In the genomic region with DNA sequence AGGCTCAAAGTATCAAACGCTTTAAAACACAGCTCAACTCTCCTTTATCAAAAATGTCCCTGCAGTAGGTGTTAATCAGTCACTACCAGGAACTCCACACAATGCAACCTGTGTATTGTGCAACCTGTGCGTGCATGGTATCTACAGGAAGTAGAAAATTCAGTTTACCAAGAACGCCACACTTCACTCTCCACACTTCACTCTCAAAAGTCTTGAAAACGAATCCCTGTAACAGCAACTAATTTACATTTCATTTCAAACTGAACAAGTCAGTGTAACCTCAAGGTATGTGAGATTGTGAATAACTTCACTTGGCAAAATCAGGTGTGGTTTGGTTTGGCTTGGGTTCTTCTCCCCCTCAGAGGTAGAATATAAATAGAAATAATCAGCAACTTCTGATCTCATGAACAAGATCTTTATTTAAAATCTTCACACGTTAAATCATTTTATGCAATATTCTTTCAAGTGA, we compare ENCODE assay signal across 9 cellular contexts. TPM values are rescaled to one million over a fixed set of nuclear protein-coding genes. Genes with fewer than 3 reads are reported as not detected.
DNase-seq lines count a peak whose midpoint lies in the region; ATAC-seq, FAIRE-seq and TF ChIP-seq lines count a peak whose summit lies in the region.
"Had no signal": no experiment of that assay in that cellular context is flagged by ENCODE, and none has a peak within 500 bp of the region (broad histone marks: within the 10 kb centered on the region; RNA-seq: fewer than 3 reads in every experiment).

No MANE protein-coding gene starts in this region.

- FAIRE-seq in frontal cortex (lab: Jason Lieb, UNC): no peak
- FAIRE-seq: colon had no signal

- TF ChIP-seq CTCF in GM20000 (IDR thresholded peaks at IDR 0.05; ENCODE audit: extremely low read depth, missing control alignments) (no peak), osteoblast (IDR thresholded peaks at IDR 0.05; ENCODE audit: extremely low read depth, low read depth, low read length) (no peak)

- H3K4me1 ChIP-seq in osteoblast (ENCODE audit: insufficient read depth, low read length): peaks cover 11% of the 10 kb centered on the region

- no peaks in the 10 kb centered on the region for H3K36me3 ChIP-seq in osteoblast (ENCODE audit: insufficient read depth, low read length)

- no peaks in the 10 kb centered on the region for H4K20me1 ChIP-seq in osteoblast (ENCODE audit: insufficient read depth, low read length)

- H3K4me2 ChIP-seq in osteoblast (ENCODE audit: insufficient read depth, low read length): peak overlapping the region; percentile 85

- H3K27me3 ChIP-seq in osteoblast (ENCODE audit: insufficient read depth, low read length): no peaks in the 10 kb centered on the region

- H3K4me3 ChIP-seq in osteoblast (ENCODE audit: insufficient read depth, low read length): no peak overlapping the region

- no peak overlapping the region for H3K27ac ChIP-seq in osteoblast (ENCODE audit: low read depth, low read length)

- DNase-seq in CD1c-positive myeloid dendritic cell (ENCODE audit: extremely low spot score) (peak; percentile 67), GM20000 (ENCODE audit: low spot score) (peak; percentile 25), NCI-H2196 treated with DMSO at 0.1 percent for 48 hours (lab: John Stamatoyannopoulos, UW; ENCODE audit: unreplicated experiment) (peak; percentile 12), dermis blood vessel endothelial cell (peak; percentile 49), osteoblast (ENCODE audit: insufficient read length, low spot score, missing footprints) (no peak), frontal cortex (ENCODE audit: low spot score in 2 of 2) (no peak)

- H2AFZ ChIP-seq in osteoblast (ENCODE audit: low read length): no peak overlapping the region

- ATAC-seq in GM18520 (IDR thresholded peaks at IDR 0.05; ENCODE audit: unreplicated experiment): no peak
- ATAC-seq in GM19455 (IDR thresholded peaks at IDR 0.05; ENCODE audit: unreplicated experiment): no peak

- H3K9me3 ChIP-seq in osteoblast (ENCODE audit: low read depth, low read length): no peaks in the 10 kb centered on the region

- peaks cover 3% of the 10 kb centered on the region for H3K79me2 ChIP-seq in osteoblast (ENCODE audit: insufficient read depth, low read length)

RNA-seq across cellular contexts. Expression of gene RALGAPA2, which starts 1.6 kb away (rescaled TPM):
- total RNA-seq in dermis blood vessel endothelial cell: 76.6 and 102 TPM in 2 replicates
- total RNA-seq in osteoblast: 6.2 and 7.7 TPM in 2 replicates
- 45.7 TPM for total RNA-seq in frontal cortex

Comparison
In these comparisons a context has a peak if more than half of its experiments do, and no peak if none do; other contexts are left out.
1. DNase-seq: peak in CD1c-positive myeloid dendritic cell (single experiment), GM20000 (single experiment), NCI-H2196 treated with DMSO at 0.1 percent for 48 hours (single experiment) and dermis blood vessel endothelial cell (single experiment); none in osteoblast (single experiment) and frontal cortex (0 of 2).